Comparison of ENCODE assay signal across 10 cellular contexts in genomic region chr10:72563327-72563932, GRCh38.
DNase-seq lines count a peak whose midpoint lies in the region; ATAC-seq, FAIRE-seq and TF ChIP-seq lines count a peak whose summit lies in the region.
"Had no signal": no experiment of that assay in that cellular context is flagged by ENCODE, and none has a peak within 500 bp of the region (broad histone marks: within the 10 kb centered on the region; RNA-seq: fewer than 3 reads in every experiment).

No MANE protein-coding gene starts in this region.

- H3K36me3 Mint-ChIP-seq in Caco-2 (ENCODE audit: insufficient read depth, unreplicated experiment), result peaks cover 51% of the 10 kb centered on the region

- H3K27me3 Mint-ChIP-seq in Caco-2 (ENCODE audit: insufficient read depth, unreplicated experiment), result no peaks in the 10 kb centered on the region

- peaks cover 15% of the 10 kb centered on the region for H3K9me3 Mint-ChIP-seq in Caco-2 (ENCODE audit: unreplicated experiment)

- TF ChIP-seq CTCF in Caco-2 (IDR thresholded peaks at IDR 0.05; ENCODE audit: insufficient read depth in 1 of 2, low read depth in 1 of 2, low read length in 1 of 2, severe bottlenecking in 1 of 2, unreplicated experiment in 1 of 2), result no peak

- no peaks in the 10 kb centered on the region for H3K4me1 Mint-ChIP-seq in Caco-2 (ENCODE audit: low read depth, unreplicated experiment)

- CTCF ChIA-PET in Caco-2 (lab: Charles Lee), result no interaction called here

- no peak overlapping the region for H3K4me3 Mint-ChIP-seq in Caco-2 (ENCODE audit: unreplicated experiment)

- POLR2A ChIA-PET in Caco-2 (lab: Charles Lee), result no interaction called here

- BruUV-seq in Caco-2 (replicated peaks; lab: Mats Ljungman, UMichigan), result no TSS peak

- intact Hi-C loops in posterior vena cava (cut with DNase I), result no loop called here
- intact Hi-C loops in Caco-2 (cut with micrococcal nuclease; ENCODE audit: unreplicated experiment), result no loop called here

- ATAC-seq in GM21526 (IDR thresholded peaks at IDR 0.05; ENCODE audit: low FRiP score, unreplicated experiment) (peak; percentile 56), HG02571 (IDR thresholded peaks at IDR 0.05; ENCODE audit: unreplicated experiment) (no peak)

- H3K36me3 ChIP-seq in KOPT-K1 (ENCODE audit: insufficient read depth, low read length) (peaks cover 24% of the 10 kb centered on the region; the same call in 1 of the 2 replicates), Caco-2 (ENCODE audit: control insufficient read depth, insufficient read depth, low read length) (peaks cover 5% of the 10 kb centered on the region; the same call in 1 of the 2 replicates)

- DNase-seq in GM18507 (ENCODE audit: extremely low spot score, insufficient read length, low read depth) (peak; percentile 14), dermis blood vessel endothelial cell (peak; percentile 10), posterior vena cava (ENCODE audit: low spot score) (no peak), NCI-H2107 treated with DMSO at 0.1 percent for 48 hours (lab: John Stamatoyannopoulos, UW; ENCODE audit: unreplicated experiment) (no peak), Caco-2 (no peak)
- DNase-seq: anterior cingulate cortex had no signal

- H3K27me3 ChIP-seq in Caco-2 (replicated peaks; ENCODE audit: control insufficient read depth, insufficient read depth, low read length), result no peaks in the 10 kb centered on the region

- no peak overlapping the region for H3K27ac Mint-ChIP-seq in Caco-2 (ENCODE audit: unreplicated experiment)

- H3K9me3 ChIP-seq in KOPT-K1 (ENCODE audit: insufficient read depth, low read length, poor library complexity, severe bottlenecking) (peaks cover 6% of the 10 kb centered on the region), Caco-2 (0 out of 2 replicates have a peak, but pooled peaks cover 4% of the 10 kb centered on the region)

- no peaks in the 10 kb centered on the region for H3K4me1 ChIP-seq in Caco-2

- peak overlapping the region; percentile 56 for H3K27ac ChIP-seq in KOPT-K1 (ENCODE audit: low read depth, low read length, poor library complexity, severe bottlenecking)

- no peak overlapping the region for H3K4me3 ChIP-seq in Caco-2 (ENCODE audit: low read depth, low read length)

- peak; percentile 97 for FAIRE-seq in GM18507 (lab: Jason Lieb, UNC)
- FAIRE-seq: RCC 7860 had no signal

Comparison
In these comparisons a context has a peak if more than half of its experiments do, and no peak if none do; other contexts are left out.
1. DNase-seq: peak in GM18507 (single experiment) and dermis blood vessel endothelial cell (single experiment); none in posterior vena cava (single experiment), NCI-H2107 treated with DMSO at 0.1 percent for 48 hours (single experiment) and Caco-2 (0 of 2).